9 cellular contexts compared by ENCODE assay signal in genomic region chr20:20500312-20500711, GRCh38.
"Had no signal": no experiment of that assay in that cellular context is flagged by ENCODE, and none has a peak within 500 bp of the region (broad histone marks: within the 10 kb centered on the region; RNA-seq: fewer than 3 reads in every experiment).

No MANE protein-coding gene starts in this region.

- H3K9me3 ChIP-seq: HAP-1 had no signal

- H3K4me3 Mint-ChIP-seq: HFFc6 had no signal

- H3K4me3 ChIP-seq: GM23248, HAP-1, K562 had no signal

- DNase-seq: GM23248, GOT3, H7, HFFc6, IMR-90 had no signal

- H3K27ac Mint-ChIP-seq: HFFc6 had no signal

- FAIRE-seq: K562 had no signal

- H3K27ac ChIP-seq: GM23248, HL-60 had no signal

- ATAC-seq: HCT116, K562 had no signal

- H3K9me3 Mint-ChIP-seq: HFFc6 had no signal
